ENCODE assay signal across 14 cellular contexts in genomic region chr13:65613004-65613403, GRCh38.
DNase-seq lines count a peak whose midpoint lies in the region; ATAC-seq and TF ChIP-seq lines count a peak whose summit lies in the region.
"Had no signal": no experiment of that assay in that cellular context is flagged by ENCODE, and none has a peak within 500 bp of the region (broad histone marks: within the 10 kb centered on the region; RNA-seq: fewer than 3 reads in every experiment).

No MANE protein-coding gene starts in this region.

- CTCF ChIA-PET in GM10248 (lab: Yijun Ruan, JAX) = interaction anchor here (1.3 kb wide), 1 partner anchor 11 kb away, joined by 4 read pairs; no protein-coding TSS in a partner anchor
- CTCF ChIA-PET in HEK293T (lab: Yijun Ruan, JAX) = interaction anchor here (0.9 to 1.0 kb wide), 2 partner anchors 16 to 18 kb away, joined by 3 to 4 read pairs; no protein-coding TSS in a partner anchor
- CTCF ChIA-PET in Panc1 (lab: Charles Lee) = no interaction called here

- no peaks in the 10 kb centered on the region for H3K27me3 Mint-ChIP-seq in effector memory CD8-positive, alpha-beta T cell
- H3K27me3 Mint-ChIP-seq: activated CD4-positive, alpha-beta T cell treated with anti-CD3 and anti-CD28 coated beads, Interleukin-2, amount 10 ng/mL, durations not matched to agents 24 days and 14 days; CD8-positive, alpha-beta memory T cell; stimulated activated naive B cell treated with anti-CD40 and anti-IgM and Interleukin-4, amounts not matched to agents 10 μg/mL and 1 μg/mL and 100 μg/mL, for 72 hours had no signal

- H3K9me3 ChIP-seq in Panc1 (ENCODE audit: control insufficient read depth, insufficient read depth, low read depth, low read length) = no peaks in the 10 kb centered on the region

- H3K27ac ChIP-seq in Panc1 (ENCODE audit: low read length) = no peak overlapping the region

- H3K4me1 ChIP-seq in Panc1 (ENCODE audit: control insufficient read depth, insufficient read depth, low read length) = no peaks in the 10 kb centered on the region

- intact Hi-C loops in Panc1 (cut with micrococcal nuclease; ENCODE audit: unreplicated experiment) = no loop called here

- H3K4me3 Mint-ChIP-seq in effector memory CD8-positive, alpha-beta T cell = no peak overlapping the region
- H3K4me3 Mint-ChIP-seq: activated CD4-positive, alpha-beta T cell treated with anti-CD3 and anti-CD28 coated beads, Interleukin-2, amount 10 ng/mL, durations not matched to agents 24 days and 14 days; CD8-positive, alpha-beta memory T cell; stimulated activated naive B cell treated with anti-CD40 and anti-IgM and Interleukin-4, amounts not matched to agents 10 μg/mL and 1 μg/mL and 100 μg/mL, for 72 hours had no signal

- no peaks in the 10 kb centered on the region for H3K36me3 Mint-ChIP-seq in effector memory CD8-positive, alpha-beta T cell (ENCODE audit: insufficient read depth)
- H3K36me3 Mint-ChIP-seq: stimulated activated naive B cell treated with anti-CD40 and anti-IgM and Interleukin-4, amounts not matched to agents 10 μg/mL and 1 μg/mL and 100 μg/mL, for 72 hours had no signal

- no TSS peak for BruUV-seq in Panc1 (replicated peaks; lab: Mats Ljungman, UMichigan)

- TF ChIP-seq CTCF in GM10248 (IDR thresholded peaks at IDR 0.05; ENCODE audit: control extremely low read depth, extremely low read depth, low read depth, missing control alignments) (peak; percentile 9), Panc1 (IDR thresholded peaks at IDR 0.05) (peak; percentile 22)

- H3K36me3 ChIP-seq in Panc1 (ENCODE audit: control insufficient read depth, insufficient read depth, low read length) = no peaks in the 10 kb centered on the region

- no peaks in the 10 kb centered on the region for H3K27me3 ChIP-seq in Panc1 (ENCODE audit: control insufficient read depth, insufficient read depth, low read length)

- no peaks in the 10 kb centered on the region for H3K4me1 Mint-ChIP-seq in effector memory CD8-positive, alpha-beta T cell (ENCODE audit: low read depth in 2 of 2)
- H3K4me1 Mint-ChIP-seq: activated CD4-positive, alpha-beta T cell treated with anti-CD3 and anti-CD28 coated beads, Interleukin-2, amount 10 ng/mL, durations not matched to agents 24 days and 14 days; CD8-positive, alpha-beta memory T cell; stimulated activated naive B cell treated with anti-CD40 and anti-IgM and Interleukin-4, amounts not matched to agents 10 μg/mL and 1 μg/mL and 100 μg/mL, for 72 hours had no signal

- DNase-seq in GM10248 (ENCODE audit: extremely low spot score) = no peak
- DNase-seq in HEK293T (ENCODE audit: extremely low spot score) = peak; percentile 67
- DNase-seq in Panc1 (ENCODE audit: low read depth, low spot score) = no peak
- peak; percentile 56 for DNase-seq in iPS-NIHi7 (ENCODE audit: extremely low spot score)
- DNase-seq in effector memory CD8-positive, alpha-beta T cell = no peak
- no peak for DNase-seq in activated effector memory CD4-positive, alpha-beta T cell treated with anti-CD3 and anti-CD28 coated beads, Interleukin-2, amount 50 U/mL, for 16 hours
- DNase-seq: activated CD4-positive, alpha-beta T cell treated with anti-CD3 and anti-CD28 coated beads, Interleukin-2, amount 10 ng/mL, durations not matched to agents 24 days and 14 days; activated naive CD4-positive, alpha-beta T cell treated with anti-CD3 and anti-CD28 coated beads, Interleukin-2, amount 50 U/mL, for 16 hours; CD8-positive, alpha-beta memory T cell; NCI-H1436; nucleus accumbens; stimulated activated naive B cell treated with anti-CD40 and anti-IgM and Interleukin-4, amounts not matched to agents 10 μg/mL and 1 μg/mL and 100 μg/mL, for 72 hours had no signal

- POLR2A ChIA-PET in GM10248 (lab: Yijun Ruan, JAX) = no interaction called here
- POLR2A ChIA-PET in HEK293T (lab: Yijun Ruan, JAX) = no interaction called here
- POLR2A ChIA-PET in Panc1 (lab: Charles Lee) = no interaction called here

- peaks cover 0 to 8% of the 10 kb centered on the region in 2 donors for H3K9me3 Mint-ChIP-seq in effector memory CD8-positive, alpha-beta T cell
- H3K9me3 Mint-ChIP-seq: activated CD4-positive, alpha-beta T cell treated with anti-CD3 and anti-CD28 coated beads, Interleukin-2, amount 10 ng/mL, durations not matched to agents 24 days and 14 days; stimulated activated naive B cell treated with anti-CD40 and anti-IgM and Interleukin-4, amounts not matched to agents 10 μg/mL and 1 μg/mL and 100 μg/mL, for 72 hours had no signal

- ATAC-seq in Panc1 (no peak), GM18858 (IDR thresholded peaks at IDR 0.05; ENCODE audit: unreplicated experiment) (no peak), esophagus mucosa (no peak)
- ATAC-seq in effector memory CD8-positive, alpha-beta T cell (replicated peaks) = no peak
- ATAC-seq: stimulated activated naive B cell treated with anti-CD40 and anti-IgM and Interleukin-4, amounts not matched to agents 10 μg/mL and 1 μg/mL and 100 μg/mL, for 72 hours had no signal

- in situ Hi-C loops in Panc1 (cut with HindIII; ENCODE audit: low pct_unique_long_range_greater_than_20kb, low sequenced_read_pairs) = no loop called here

- no peak overlapping the region for H3K4me3 ChIP-seq in Panc1 (ENCODE audit: low read depth in 2 of 2, low read length in 2 of 2)

- H3K27ac Mint-ChIP-seq in effector memory CD8-positive, alpha-beta T cell = no peak overlapping the region
- H3K27ac Mint-ChIP-seq: activated CD4-positive, alpha-beta T cell treated with anti-CD3 and anti-CD28 coated beads, Interleukin-2, amount 10 ng/mL, durations not matched to agents 24 days and 14 days; CD8-positive, alpha-beta memory T cell; stimulated activated naive B cell treated with anti-CD40 and anti-IgM and Interleukin-4, amounts not matched to agents 10 μg/mL and 1 μg/mL and 100 μg/mL, for 72 hours had no signal

TF ChIP-seq in HEK293T, 16 proteins besides CTCF, POLR2A, EP300 and RAD21:
- TF ChIP-seq ZNF384 (IDR thresholded peaks at IDR 0.05) (no peak), ARNT (IDR thresholded peaks at IDR 0.05) (no peak), SUZ12 (IDR thresholded peaks at IDR 0.05) (no peak), CTBP1 (IDR thresholded peaks at IDR 0.05; ENCODE audit: borderline replicate concordance) (no peak), FOXM1 (IDR thresholded peaks at IDR 0.05; ENCODE audit: borderline replicate concordance) (no peak)

Comparison
In these comparisons a context has a peak if more than half of its experiments do, and no peak if none do; other contexts are left out.
1. DNase-seq: peak in HEK293T (single experiment) and iPS-NIHi7 (single experiment); none in GM10248 (single experiment), Panc1 (single experiment), effector memory CD8-positive, alpha-beta T cell (0 of 3) and activated effector memory CD4-positive, alpha-beta T cell treated with anti-CD3 and anti-CD28 coated beads, Interleukin-2, amount 50 U/mL, for 16 hours (single experiment).